ENCODE assay signal across 26 cellular contexts in genomic region chrX:126551306-126551705, GRCh38. TPM values are rescaled to one million over a fixed set of nuclear protein-coding genes. Genes with fewer than 3 reads are reported as not detected.
DNase-seq lines count a peak whose midpoint lies in the region; ATAC-seq, FAIRE-seq and TF ChIP-seq lines count a peak whose summit lies in the region.
"Had no signal": no experiment of that assay in that cellular context is flagged by ENCODE, and none has a peak within 500 bp of the region (broad histone marks: within the 10 kb centered on the region; RNA-seq: fewer than 3 reads in every experiment).

No MANE protein-coding gene starts in this region.

- intact Hi-C loops in left ventricle myocardium superior (cut with micrococcal nuclease) (no loop called here), heart left ventricle (cut with DNase I) (no loop called here), endothelial cell of umbilical vein (cut with micrococcal nuclease) (no loop called here), prostate gland (cut with DNase I) (no loop called here)

- peak; percentile 12 for DNase-seq in left ventricle myocardium superior
- no peak for DNase-seq in heart left ventricle
- no peak for DNase-seq in endothelial cell of umbilical vein (ENCODE audit: low read depth, low spot score)
- no peak for DNase-seq in mesenchymal stem cell
- DNase-seq in SIG-M5 treated with dmso at 0.1 percent for 504 hours (lab: John Stamatoyannopoulos, UW; ENCODE audit: unreplicated experiment) = no peak
- no peak for DNase-seq in prostate gland (ENCODE audit: low spot score)
- DNase-seq: 8988T; Calu3; CD8-positive, alpha-beta memory T cell; DMS153; GDM1; MV-4-11; NCI-H1105 treated with DMSO at 0.1 percent for 48 hours; NCI-H2029 treated with DMSO at 0.1 percent for 48 hours; NCI-H345; NCI-H524 treated with DMSO at 0.1 percent for 48 hours; NCI-H82; SJCRH30 had no signal

- ATAC-seq in left ventricle myocardium superior (no peak), heart left ventricle (no peak), GM21390 (IDR thresholded peaks at IDR 0.05; ENCODE audit: unreplicated experiment) (no peak), GM18873 (IDR thresholded peaks at IDR 0.05; ENCODE audit: low FRiP score, unreplicated experiment) (no peak)
- ATAC-seq: Panc1 had no signal

- no peaks in the 10 kb centered on the region for H4K20me1 ChIP-seq in endothelial cell of umbilical vein (replicated peaks; ENCODE audit: control insufficient read depth, extremely low read depth, insufficient read depth, low read length)

- peaks cover 1% of the 10 kb centered on the region for H3K79me1 ChIP-seq in mesenchymal stem cell (replicated peaks; ENCODE audit: low read length, poor library complexity, severe bottlenecking)

- H2AFZ ChIP-seq in endothelial cell of umbilical vein (ENCODE audit: low read depth, low read length) = no peak overlapping the region
- no peak overlapping the region for H2AFZ ChIP-seq in mesenchymal stem cell (ENCODE audit: low read depth, low read length)

- no peak overlapping the region for H4K8ac ChIP-seq in mesenchymal stem cell (ENCODE audit: low read length)

- H3K14ac ChIP-seq in mesenchymal stem cell (ENCODE audit: low read length in 2 of 2) = no peak overlapping the region

- TF ChIP-seq POLR2A in heart left ventricle (IDR thresholded peaks at IDR 0.05) (no peak), endothelial cell of umbilical vein (IDR thresholded peaks at IDR 0.05; ENCODE audit: low read depth, low read length) (no peak), prostate gland (IDR thresholded peaks at IDR 0.05) (no peak)

- H2BK5ac ChIP-seq in mesenchymal stem cell (ENCODE audit: low read depth, low read length, poor library complexity, severe bottlenecking) = no peak overlapping the region

- TF ChIP-seq CTCF in heart left ventricle (IDR thresholded peaks at IDR 0.05) = no peak
- TF ChIP-seq CTCF in endothelial cell of umbilical vein (IDR thresholded peaks at IDR 0.05; ENCODE audit: extremely low read depth in 1 of 2, insufficient read depth in 1 of 2, low read depth in 1 of 2, low read length in 2 of 2) = no peak
- no peak for TF ChIP-seq CTCF in prostate gland (IDR thresholded peaks at IDR 0.05)

- no peak overlapping the region for H3K4me3 ChIP-seq in heart left ventricle
- peak overlapping the region in 2 of 3 experiments; percentile 52 to 58 for H3K4me3 ChIP-seq in endothelial cell of umbilical vein (replicated peaks in 1 of 3; ENCODE audit: insufficient read depth in 1 of 3, low read depth in 1 of 3, low read length in 3 of 3)
- peak overlapping the region in 1 of 2 experiments; percentile 27 for H3K4me3 ChIP-seq in mesenchymal stem cell (ENCODE audit: insufficient read depth in 1 of 2, low read depth in 1 of 2, low read length in 2 of 2)
- H3K4me3 ChIP-seq in prostate gland = no peak overlapping the region
- H3K4me3 ChIP-seq: HAP-1, SJCRH30 had no signal

- H3K9me3 ChIP-seq in heart left ventricle = no peaks in the 10 kb centered on the region
- H3K9me3 ChIP-seq in endothelial cell of umbilical vein (replicated peaks; ENCODE audit: control insufficient read depth, insufficient read depth, low read length) = no peaks in the 10 kb centered on the region
- H3K9me3 ChIP-seq in mesenchymal stem cell (ENCODE audit: control insufficient read depth, low read length) = no peaks in the 10 kb centered on the region
- H3K9me3 ChIP-seq in prostate gland = no peaks in the 10 kb centered on the region
- H3K9me3 ChIP-seq: HAP-1, SJCRH30 had no signal

- CTCF ChIA-PET in endothelial cell of umbilical vein (lab: Charles Lee) = no interaction called here

- no peak overlapping the region for H3K23ac ChIP-seq in mesenchymal stem cell (ENCODE audit: low read length in 2 of 2)

- H2BK12ac ChIP-seq in mesenchymal stem cell (ENCODE audit: low read length in 2 of 2) = no peak overlapping the region

- BruUV-seq in endothelial cell of umbilical vein (replicated peaks; lab: Mats Ljungman, UMichigan) = no TSS peak

- peaks cover 0 to 13% (median 0%) of the 10 kb centered on the region in 9 donors for H3K27me3 ChIP-seq in heart left ventricle
- H3K27me3 ChIP-seq in endothelial cell of umbilical vein (ENCODE audit: control insufficient read depth in 2 of 2, insufficient read depth in 2 of 2, low read length in 2 of 2) = no peaks in the 10 kb centered on the region
- peaks cover 0 to 7% of the 10 kb centered on the region in 2 experiments for H3K27me3 ChIP-seq in mesenchymal stem cell (ENCODE audit: control insufficient read depth in 1 of 2, insufficient read depth in 1 of 2, low read length in 2 of 2)
- no peaks in the 10 kb centered on the region for H3K27me3 ChIP-seq in prostate gland (replicated peaks; ENCODE audit: insufficient read depth)
- H3K27me3 ChIP-seq: SJCRH30 had no signal

- no peak overlapping the region for H4K91ac ChIP-seq in mesenchymal stem cell (ENCODE audit: low read length)

- no peak overlapping the region for H2BK120ac ChIP-seq in mesenchymal stem cell (ENCODE audit: low read depth, low read length)

- H3K4me2 ChIP-seq in endothelial cell of umbilical vein (ENCODE audit: insufficient read depth, low read length) (peak overlapping the region; percentile 64), mesenchymal stem cell (ENCODE audit: low read length, poor library complexity, severe bottlenecking) (peak overlapping the region; percentile 38)

- H2BK15ac ChIP-seq in mesenchymal stem cell (ENCODE audit: low read depth, poor library complexity, severe bottlenecking) = no peak overlapping the region

- H3K4ac ChIP-seq in mesenchymal stem cell (ENCODE audit: low read depth in 1 of 2, low read length in 2 of 2) = no peak overlapping the region

- FAIRE-seq in endothelial cell of umbilical vein (lab: Jason Lieb, UNC) = no peak
- FAIRE-seq: GM19239 had no signal

- POLR2A ChIA-PET in endothelial cell of umbilical vein (lab: Charles Lee) = no interaction called here

- H3K9ac ChIP-seq in endothelial cell of umbilical vein (replicated peaks; ENCODE audit: extremely low read depth, insufficient read depth, low read length) = no peak overlapping the region
- H3K9ac ChIP-seq in mesenchymal stem cell (ENCODE audit: low read length) = no peak overlapping the region

- no peaks in the 10 kb centered on the region for H3K9me1 ChIP-seq in endothelial cell of umbilical vein (replicated peaks; ENCODE audit: control insufficient read depth, extremely low read depth, insufficient read depth, low read length)

- H3K27ac ChIP-seq in heart left ventricle (no peak overlapping the region), endothelial cell of umbilical vein (ENCODE audit: insufficient read depth, low read depth, low read length) (no peak overlapping the region), mesenchymal stem cell (ENCODE audit: low read length, poor library complexity, severe bottlenecking) (peak overlapping the region; percentile 39), prostate gland (no peak overlapping the region)
- H3K27ac ChIP-seq: C4-2B, SJCRH30 had no signal

- 82 to 89% (median 87%) methylated on average over 12 to 17 of the region's 17 CpGs for WGBS in heart left ventricle, 4 donors
- 89% methylated on average over 17 of the region's 17 CpGs for WGBS in mesenchymal stem cell
- 91% methylated on average over 6 of the region's 17 CpGs for WGBS in prostate gland

- H3K4me1 ChIP-seq in heart left ventricle (no peaks in the 10 kb centered on the region), endothelial cell of umbilical vein (ENCODE audit: control insufficient read depth, extremely low read depth, insufficient read depth, low read length) (peaks cover 6% of the 10 kb centered on the region), mesenchymal stem cell (ENCODE audit: control insufficient read depth, insufficient read depth, low read depth, low read length) (peaks cover 12% of the 10 kb centered on the region), prostate gland (replicated peaks) (no peaks in the 10 kb centered on the region)
- H3K4me1 ChIP-seq: HAP-1, SJCRH30 had no signal

- H3K18ac ChIP-seq in mesenchymal stem cell (ENCODE audit: low read depth in 1 of 2, low read length in 2 of 2) = no peak overlapping the region

- H3K36me3 ChIP-seq in heart left ventricle (no peaks in the 10 kb centered on the region), endothelial cell of umbilical vein (ENCODE audit: control insufficient read depth in 2 of 2, extremely low read depth in 1 of 2, insufficient read depth in 2 of 2, low read length in 2 of 2) (no peaks in the 10 kb centered on the region), mesenchymal stem cell (ENCODE audit: control insufficient read depth in 1 of 2, insufficient read depth in 2 of 2, low read depth in 1 of 2, low read length in 2 of 2) (no peaks in the 10 kb centered on the region), prostate gland (no peaks in the 10 kb centered on the region)
- H3K36me3 ChIP-seq: HAP-1, SJCRH30 had no signal

- H3K79me2 ChIP-seq in endothelial cell of umbilical vein (ENCODE audit: control insufficient read depth, insufficient read depth, low read length) = peaks cover 2% of the 10 kb centered on the region

- dilution Hi-C loops in endothelial cell of umbilical vein (cut with MboI; ENCODE audit: extremely low pct_ligation_motif_present, low sequenced_read_pairs) = no loop called here

- H2AK5ac ChIP-seq in mesenchymal stem cell (ENCODE audit: low read length, severe bottlenecking) = no peak overlapping the region

TF ChIP-seq in endothelial cell of umbilical vein, 7 proteins besides CTCF, POLR2A, EP300 and RAD21:
- TF ChIP-seq MYC (IDR thresholded peaks at IDR 0.05; ENCODE audit: low read depth, low read length) (no peak), EZH2 (IDR thresholded peaks at IDR 0.05; ENCODE audit: borderline replicate concordance, low read depth, low read length, severe bottlenecking) (no peak), JUN (IDR thresholded peaks at IDR 0.05; ENCODE audit: borderline replicate concordance, insufficient read depth, insufficient read length, low read depth) (no peak), POLR2AphosphoS5 (IDR thresholded peaks at IDR 0.05; ENCODE audit: insufficient read depth, low read depth, low read length) (no peak)

RNA-seq across cellular contexts. Expression of gene DCAF12L1, which starts 1.3 kb away (rescaled TPM):
- total RNA-seq in left ventricle myocardium superior = not detected
- not detected for total RNA-seq in heart left ventricle
- polyA plus RNA-seq in heart left ventricle = not detected
- total RNA-seq in endothelial cell of umbilical vein = 23.2 and 25.7 TPM in 2 replicates
- 23.5 and 30.7 TPM in 2 replicates for polyA plus RNA-seq in endothelial cell of umbilical vein
- polyA plus RNA-seq in endothelial cell of umbilical vein (2011; cell fraction: cytosol; rRNA removed) = 9.3 and 14.1 TPM in 2 replicates
- 7.6 and 10.6 TPM in 2 replicates for polyA plus RNA-seq in endothelial cell of umbilical vein (2011; cell fraction: nucleus; rRNA removed)
- 2.5 and 3.4 TPM in 2 replicates for polyA plus RNA-seq in endothelial cell of umbilical vein (2012)
- polyA minus RNA-seq in endothelial cell of umbilical vein = 30.1 and 36.1 TPM in 2 replicates
- not detected for polyA minus RNA-seq in endothelial cell of umbilical vein (2011; cell fraction: cytosol; rRNA and poly(A)+ RNA removed)
- 10.0 and 19.0 TPM in 2 replicates for polyA minus RNA-seq in endothelial cell of umbilical vein (2011; cell fraction: nucleus; rRNA and poly(A)+ RNA removed)
- not detected for polyA plus RNA-seq in mesenchymal stem cell (2013, experiment 1 of 2)
- not detected for polyA plus RNA-seq in mesenchymal stem cell (2013, experiment 2 of 2)
- 10 to 100 TPM in 1 of 2 donors, not detected in 1; 29.9 TPM for total RNA-seq in prostate gland
- total RNA-seq: Calu3; CD8-positive, alpha-beta memory T cell; SJCRH30 had no signal
- polyA plus RNA-seq: AG04450; CD8-positive, alpha-beta memory T cell; IgD-negative memory B cell had no signal

Comparison
In these comparisons a context has a peak if more than half of its experiments do, and no peak if none do; other contexts are left out.
1. H3K4me3 ChIP-seq: peak in endothelial cell of umbilical vein (2 of 3); none in heart left ventricle (0 of 12) and prostate gland (0 of 2).